In genomic region chr7:135662373-135663114, GRCh38 we compare ENCODE assay signal across 1 cellular context.
TF ChIP-seq lines count a peak whose summit lies in the region.

Gene STMP1, plus strand, starts transcription at chr7:135662514.

TF ChIP-seq in HepG2, 621 proteins besides CTCF, POLR2A, EP300 and RAD21 (continued from another document and continues in another):
- TF ChIP-seq ZNF160 (CRISPR knock-in tag; IDR thresholded peaks at IDR 0.05) = peak; percentile 76; the same call in 1 of the 2 replicates
- no peak for TF ChIP-seq ZSCAN30 (CRISPR knock-in tag; IDR thresholded peaks at IDR 0.05)
- TF ChIP-seq ERF (CRISPR knock-in tag; IDR thresholded peaks at IDR 0.05) = peak; percentile 75; the same call in 1 of the 2 replicates
- 0 out of 2 replicates have a peak, but pooled peaks have one; percentile 41 for TF ChIP-seq ZNF354B (CRISPR knock-in tag; IDR thresholded peaks at IDR 0.05)
- peak; percentile 57 for TF ChIP-seq AGO1 (IDR thresholded peaks at IDR 0.05; ENCODE audit: low read depth, low read length, poor library complexity, severe bottlenecking)
- peak; percentile 100 for TF ChIP-seq GABPB1 (CRISPR knock-in tag; IDR thresholded peaks at IDR 0.05)
- peak; percentile 13; the same call in 1 of the 2 replicates for TF ChIP-seq ZKSCAN8 (CRISPR knock-in tag; IDR thresholded peaks at IDR 0.05; ENCODE audit: borderline replicate concordance)
- TF ChIP-seq FOXK1 (CRISPR knock-in tag; IDR thresholded peaks at IDR 0.05; ENCODE audit: borderline replicate concordance, low read depth) = peak; percentile 62; the same call in 1 of the 2 replicates
- peak; percentile 65; the same call in 1 of the 2 replicates for TF ChIP-seq POGK (CRISPR knock-in tag; conservative IDR thresholded peaks at IDR 0.05)
- TF ChIP-seq SMARCC2 (IDR thresholded peaks at IDR 0.05) = no peak
- TF ChIP-seq MLX (CRISPR knock-in tag; IDR thresholded peaks at IDR 0.05) = 0 out of 2 replicates have a peak, but pooled peaks have one; percentile 11
- TF ChIP-seq PITX1 (CRISPR knock-in tag; IDR thresholded peaks at IDR 0.05) = peak; percentile 66; the same call in 1 of the 2 replicates
- peak; percentile 89; the same call in 1 of the 2 replicates for TF ChIP-seq ZNF331 (CRISPR knock-in tag; IDR thresholded peaks at IDR 0.05)
- TF ChIP-seq SOX5 (CRISPR knock-in tag; IDR thresholded peaks at IDR 0.05; ENCODE audit: borderline replicate concordance) = 0 out of 2 replicates have a peak, but pooled peaks have one; percentile 14
- 0 out of 2 replicates have a peak, but pooled peaks have one; percentile 30 for TF ChIP-seq ZBTB33 (CRISPR knock-in tag; IDR thresholded peaks at IDR 0.05)
- TF ChIP-seq YY1 (IDR thresholded peaks at IDR 0.05; ENCODE audit: insufficient read depth, insufficient replicate concordance, low read depth, low read length) = peak; percentile 72
- TF ChIP-seq IRX3 (CRISPR knock-in tag; IDR thresholded peaks at IDR 0.05; ENCODE audit: borderline replicate concordance, low read depth) = peak; percentile 77
- TF ChIP-seq ZSCAN20 (CRISPR knock-in tag; IDR thresholded peaks at IDR 0.05; ENCODE audit: borderline replicate concordance) = peak; percentile 75; the same call in 1 of the 2 replicates
- TF ChIP-seq ISL2 (CRISPR knock-in tag; IDR thresholded peaks at IDR 0.05) = peak; percentile 77
- TF ChIP-seq ZFP37 (CRISPR knock-in tag; IDR thresholded peaks at IDR 0.05; ENCODE audit: borderline replicate concordance) = peak; percentile 46; the same call in 1 of the 2 replicates
- TF ChIP-seq ZNF225 (CRISPR knock-in tag; IDR thresholded peaks at IDR 0.05) = peak; percentile 91; the same call in 1 of the 2 replicates
- peak; percentile 81 for TF ChIP-seq POLR2AphosphoS5 (IDR thresholded peaks at IDR 0.05; ENCODE audit: low read depth, low read length)
- no peak for TF ChIP-seq ZNF468 (CRISPR knock-in tag; IDR thresholded peaks at IDR 0.05)
- no peak for TF ChIP-seq ZHX1 (CRISPR knock-in tag; IDR thresholded peaks at IDR 0.05; ENCODE audit: low read depth)
- TF ChIP-seq ASH2L (IDR thresholded peaks at IDR 0.05; ENCODE audit: insufficient read length, low read depth, low read length) = peak; percentile 96
- peak; percentile 74 for TF ChIP-seq ZNF768 (CRISPR knock-in tag; IDR thresholded peaks at IDR 0.05)
- peak; percentile 97 for TF ChIP-seq RBFOX2 (IDR thresholded peaks at IDR 0.05; ENCODE audit: low read depth, low read length)
- peak; percentile 97 for TF ChIP-seq KDM2A (CRISPR knock-in tag; IDR thresholded peaks at IDR 0.05; ENCODE audit: borderline replicate concordance, low read depth)
- TF ChIP-seq ZNF337 (CRISPR knock-in tag; IDR thresholded peaks at IDR 0.05; ENCODE audit: borderline replicate concordance, low read depth) = no peak
- TF ChIP-seq PATZ1 (CRISPR knock-in tag; IDR thresholded peaks at IDR 0.05) = peak; percentile 96
- peak; percentile 65 for TF ChIP-seq ZNF12 (CRISPR knock-in tag; IDR thresholded peaks at IDR 0.05)
- TF ChIP-seq ZBTB25 (CRISPR knock-in tag; IDR thresholded peaks at IDR 0.05) = peak; percentile 38
- 0 out of 2 replicates have a peak, but pooled peaks have one; percentile 6 for TF ChIP-seq SNAI1 (CRISPR knock-in tag; IDR thresholded peaks at IDR 0.05; ENCODE audit: borderline replicate concordance)
- no peak; the same call in 1 of the 2 replicates for TF ChIP-seq MEIS1 (CRISPR knock-in tag; IDR thresholded peaks at IDR 0.05; ENCODE audit: borderline replicate concordance)
- TF ChIP-seq ZBTB46 (CRISPR knock-in tag; IDR thresholded peaks at IDR 0.05; ENCODE audit: borderline replicate concordance) = no peak
- TF ChIP-seq HOXD1 (CRISPR knock-in tag; IDR thresholded peaks at IDR 0.05) = peak; percentile 93
- peak; percentile 34; the same call in 1 of the 2 replicates for TF ChIP-seq PRDM10 (CRISPR knock-in tag; IDR thresholded peaks at IDR 0.05; ENCODE audit: low read depth)
- TF ChIP-seq MAFF (IDR thresholded peaks at IDR 0.05; ENCODE audit: low read depth, low read length) = no peak
- no peak for TF ChIP-seq NFE2 (CRISPR knock-in tag; IDR thresholded peaks at IDR 0.05)
- no peak for TF ChIP-seq ATF7 (IDR thresholded peaks at IDR 0.05)
- peak; percentile 27; the same call in 1 of the 2 replicates for TF ChIP-seq ATF7 (CRISPR knock-in tag; IDR thresholded peaks at IDR 0.05)
- peak; percentile 87 for TF ChIP-seq ZNF335 (CRISPR knock-in tag; IDR thresholded peaks at IDR 0.05)
- peak; percentile 86; the same call in 1 of the 2 replicates for TF ChIP-seq GTF3A (CRISPR knock-in tag; conservative IDR thresholded peaks at IDR 0.05)
- peak; percentile 79; the same call in 1 of the 2 replicates for TF ChIP-seq ZNF792 (CRISPR knock-in tag; IDR thresholded peaks at IDR 0.05)
- TF ChIP-seq ZNF510 (CRISPR knock-in tag; IDR thresholded peaks at IDR 0.05; ENCODE audit: low read depth) = peak; percentile 93
- peak; percentile 60; the same call in 1 of the 2 replicates for TF ChIP-seq ZMAT3 (CRISPR knock-in tag; conservative IDR thresholded peaks at IDR 0.05)
- peak; percentile 54; the same call in 1 of the 2 replicates for TF ChIP-seq MIER3 (CRISPR knock-in tag; IDR thresholded peaks at IDR 0.05; ENCODE audit: borderline replicate concordance)
- no peak for TF ChIP-seq NR2F6 (IDR thresholded peaks at IDR 0.05)
- peak; percentile 82; the same call in 1 of the 2 replicates for TF ChIP-seq NR2F6 (CRISPR knock-in tag; IDR thresholded peaks at IDR 0.05)
- TF ChIP-seq HOXA5 (CRISPR knock-in tag; IDR thresholded peaks at IDR 0.05) = peak; percentile 96
- TF ChIP-seq RARG (CRISPR knock-in tag; IDR thresholded peaks at IDR 0.05; ENCODE audit: low read depth) = no peak
- TF ChIP-seq RORA (CRISPR knock-in tag; IDR thresholded peaks at IDR 0.05) = no peak
- no peak for TF ChIP-seq ZNF101 (CRISPR knock-in tag; IDR thresholded peaks at IDR 0.05; ENCODE audit: borderline replicate concordance, low read depth)
- no peak for TF ChIP-seq ZNF672 (CRISPR knock-in tag; IDR thresholded peaks at IDR 0.05)
- TF ChIP-seq ZNF772 (CRISPR knock-in tag; IDR thresholded peaks at IDR 0.05) = peak; percentile 95
- TF ChIP-seq ZBTB38 (CRISPR knock-in tag; IDR thresholded peaks at IDR 0.05) = peak; percentile 81
